In the genomic region with DNA sequence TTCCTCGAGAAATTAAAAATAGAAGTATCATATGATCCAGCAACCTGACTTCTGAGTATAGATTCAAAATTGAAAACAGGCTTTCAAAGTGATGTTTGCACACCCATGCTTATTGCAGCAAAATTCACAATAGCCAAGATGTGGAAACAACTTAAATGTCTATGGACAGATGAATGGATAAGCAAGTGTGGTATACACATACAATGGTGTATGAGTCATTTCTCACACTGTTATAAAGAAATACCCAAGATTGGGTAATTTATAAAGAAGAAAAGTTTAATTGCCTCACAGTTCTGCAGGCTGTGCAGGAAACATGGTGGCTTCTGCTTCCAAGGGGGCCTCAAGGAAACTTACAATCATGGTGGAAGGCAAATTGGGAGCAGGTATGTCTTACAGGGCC, we compare ENCODE assay signal across 21 cellular contexts.
A peak's percentile ranks its signal among the peaks of the same experiment; 100 is the strongest.
DNase-seq lines count a peak whose midpoint lies in the region; TF ChIP-seq lines count a peak whose summit lies in the region.
"Had no signal": no experiment of that assay in that cellular context is flagged by ENCODE, and none has a peak within 500 bp of the region (broad histone marks: within the 10 kb centered on the region; RNA-seq: fewer than 3 reads in every experiment).

No MANE protein-coding gene starts in this region.

- H3K9ac ChIP-seq in mesenchymal stem cell (ENCODE audit: low read length), result no peak overlapping the region
- H3K9ac ChIP-seq: SK-N-SH had no signal

- H2BK5ac ChIP-seq in mesenchymal stem cell (ENCODE audit: low read depth, low read length, poor library complexity, severe bottlenecking), result no peak overlapping the region

- no peaks in the 10 kb centered on the region for H3K36me3 ChIP-seq in mesenchymal stem cell (ENCODE audit: control insufficient read depth in 1 of 2, insufficient read depth in 2 of 2, low read depth in 1 of 2, low read length in 2 of 2)
- H3K36me3 ChIP-seq: BE2C, heart left ventricle, neutrophil, upper lobe of left lung had no signal

- 100% methylated on average over 1 of the region's 1 CpG for WGBS in mesenchymal stem cell

- no peak overlapping the region for H3K4me3 ChIP-seq in cardiac fibroblast (replicated peaks in 1 of 2; ENCODE audit: low read depth in 2 of 2, low read length in 2 of 2)
- H3K4me3 ChIP-seq in mesenchymal stem cell (ENCODE audit: insufficient read depth in 1 of 2, low read depth in 1 of 2, low read length in 2 of 2), result no peak overlapping the region
- H3K4me3 ChIP-seq: heart left ventricle, upper lobe of left lung had no signal

- H3K14ac ChIP-seq in mesenchymal stem cell (ENCODE audit: low read length in 2 of 2), result no peak overlapping the region

- H2BK120ac ChIP-seq in mesenchymal stem cell (ENCODE audit: low read depth, low read length), result no peak overlapping the region

- no peak for TF ChIP-seq CTCF in cardiac fibroblast (IDR thresholded peaks at IDR 0.05; ENCODE audit: low read depth, low read length)

- H3K27me3 ChIP-seq in mesenchymal stem cell (ENCODE audit: control insufficient read depth in 1 of 2, insufficient read depth in 1 of 2, low read length in 2 of 2), result no peaks in the 10 kb centered on the region
- H3K27me3 ChIP-seq: BE2C, heart left ventricle, neutrophil, upper lobe of left lung had no signal

- peaks cover 12% of the 10 kb centered on the region for H3K9me3 ChIP-seq in mesenchymal stem cell (ENCODE audit: control insufficient read depth, low read length)
- H3K9me3 ChIP-seq: BE2C, neutrophil, SK-N-SH, upper lobe of left lung had no signal

- DNase-seq in SIG-M5 treated with dmso at 0.1 percent for 504 hours (lab: John Stamatoyannopoulos, UW; ENCODE audit: unreplicated experiment), result peak; percentile 24
- no peak for DNase-seq in SIG-M5 (lab: John Stamatoyannopoulos, UW)
- peak; percentile 18 for DNase-seq in ELR (ENCODE audit: low read depth)
- peak; percentile 35 to 56 for DNase-seq in cardiac fibroblast (ENCODE audit: low read depth in 2 of 2)
- peak; percentile 36 for DNase-seq in mesenchymal stem cell
- DNase-seq in EL, result no peak
- DNase-seq in islet precursor cell, result no peak
- DNase-seq in kidney tubule cell (ENCODE audit: low spot score), result no peak
- DNase-seq: 8988T; activated effector memory CD4-positive, alpha-beta T cell treated with Interleukin-2 at 50 U/mL for 16 hours; BE2C; effector CD4-positive, alpha-beta T cell; heart left ventricle; Karpas-422; NCI-H2107; NCI-H510A; NK-92 treated with Interleukin-12 subunit alpha and Interleukin-12 subunit beta, amount 100 ng/mL, for 24 hours; SK-N-SH; stimulated activated CD4-positive, alpha-beta T cell treated with anti-CD3 and anti-CD28 coated beads, Interleukin-4, amount 100 ng/mL, for 1 hour; upper lobe of left lung had no signal

- no peak overlapping the region for H2AFZ ChIP-seq in mesenchymal stem cell (ENCODE audit: low read depth, low read length)

- H3K4me1 ChIP-seq in mesenchymal stem cell (ENCODE audit: control insufficient read depth, insufficient read depth, low read depth, low read length), result no peaks in the 10 kb centered on the region
- H3K4me1 ChIP-seq: BE2C, heart left ventricle, upper lobe of left lung had no signal

- H2BK15ac ChIP-seq in mesenchymal stem cell (ENCODE audit: low read depth, poor library complexity, severe bottlenecking), result no peak overlapping the region

- H3K4ac ChIP-seq in mesenchymal stem cell (ENCODE audit: low read depth in 1 of 2, low read length in 2 of 2), result no peak overlapping the region

- H3K23ac ChIP-seq in mesenchymal stem cell (ENCODE audit: low read length in 2 of 2), result no peak overlapping the region

- no peak overlapping the region for H3K27ac ChIP-seq in mesenchymal stem cell (ENCODE audit: low read length, poor library complexity, severe bottlenecking)
- H3K27ac ChIP-seq: heart left ventricle, neutrophil, upper lobe of left lung had no signal

- H3K4me2 ChIP-seq in mesenchymal stem cell (ENCODE audit: low read length, poor library complexity, severe bottlenecking), result no peak overlapping the region
- H3K4me2 ChIP-seq: SK-N-SH had no signal

- H2AK5ac ChIP-seq in mesenchymal stem cell (ENCODE audit: low read length, severe bottlenecking), result no peak overlapping the region

- H3K79me1 ChIP-seq in mesenchymal stem cell (replicated peaks; ENCODE audit: low read length, poor library complexity, severe bottlenecking), result no peaks in the 10 kb centered on the region

- H3K18ac ChIP-seq in mesenchymal stem cell (ENCODE audit: low read depth in 1 of 2, low read length in 2 of 2), result no peak overlapping the region

- no peak overlapping the region for H4K8ac ChIP-seq in mesenchymal stem cell (ENCODE audit: low read length)

- no peak overlapping the region for H4K91ac ChIP-seq in mesenchymal stem cell (ENCODE audit: low read length)

- H2BK12ac ChIP-seq in mesenchymal stem cell (ENCODE audit: low read length in 2 of 2), result no peak overlapping the region

Comparison
In these comparisons a context has a peak if more than half of its experiments do, and no peak if none do; other contexts are left out.
1. DNase-seq: peak in SIG-M5 treated with dmso at 0.1 percent for 504 hours (single experiment), ELR (single experiment), cardiac fibroblast (2 of 2) and mesenchymal stem cell (single experiment); none in SIG-M5 (single experiment), EL (single experiment), islet precursor cell (single experiment) and kidney tubule cell (single experiment).